1 cellular context compared by ENCODE assay signal in the genomic region with DNA sequence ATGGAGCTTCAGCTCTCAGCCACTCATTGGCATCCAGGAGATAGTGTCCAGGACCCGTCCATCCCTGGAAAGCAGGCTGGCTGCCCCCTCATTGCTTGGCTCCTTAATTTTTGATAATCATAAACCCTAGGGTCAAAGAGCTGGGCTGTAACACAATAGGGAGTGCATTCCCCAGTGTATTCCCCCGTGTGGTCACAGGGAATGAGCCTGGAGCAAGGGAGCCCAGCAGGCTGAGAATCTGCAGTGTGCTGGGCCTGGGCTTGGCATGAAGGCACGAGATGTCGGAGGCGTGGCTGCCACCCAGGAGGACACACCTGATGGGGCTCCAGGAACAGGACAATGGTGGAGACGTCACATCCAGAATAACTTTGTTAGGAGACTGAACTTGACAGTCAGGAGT.
TF ChIP-seq lines count a peak whose summit lies in the region.

No MANE protein-coding gene starts in this region.

TF ChIP-seq in HepG2, 621 proteins besides CTCF, POLR2A, EP300 and RAD21:
- TF ChIP-seq, protein P1, sequence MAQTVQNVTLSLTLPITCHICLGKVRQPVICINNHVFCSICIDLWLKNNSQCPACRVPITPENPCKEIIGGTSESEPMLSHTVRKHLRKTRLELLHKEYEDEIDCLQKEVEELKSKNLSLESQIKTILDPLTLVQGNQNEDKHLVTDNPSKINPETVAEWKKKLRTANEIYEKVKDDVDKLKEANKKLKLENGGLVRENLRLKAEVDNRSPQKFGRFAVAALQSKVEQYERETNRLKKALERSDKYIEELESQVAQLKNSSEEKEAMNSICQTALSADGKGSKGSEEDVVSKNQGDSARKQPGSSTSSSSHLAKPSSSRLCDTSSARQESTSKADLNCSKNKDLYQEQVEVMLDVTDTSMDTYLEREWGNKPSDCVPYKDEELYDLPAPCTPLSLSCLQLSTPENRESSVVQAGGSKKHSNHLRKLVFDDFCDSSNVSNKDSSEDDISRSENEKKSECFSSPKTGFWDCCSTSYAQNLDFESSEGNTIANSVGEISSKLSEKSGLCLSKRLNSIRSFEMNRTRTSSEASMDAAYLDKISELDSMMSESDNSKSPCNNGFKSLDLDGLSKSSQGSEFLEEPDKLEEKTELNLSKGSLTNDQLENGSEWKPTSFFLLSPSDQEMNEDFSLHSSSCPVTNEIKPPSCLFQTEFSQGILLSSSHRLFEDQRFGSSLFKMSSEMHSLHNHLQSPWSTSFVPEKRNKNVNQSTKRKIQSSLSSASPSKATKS (CRISPR knock-in tag; IDR thresholded peaks at IDR 0.05), result no peak
- no peak for TF ChIP-seq PRDM15 (CRISPR knock-in tag; IDR thresholded peaks at IDR 0.05)
- no peak for TF ChIP-seq ZNF605 (CRISPR knock-in tag; IDR thresholded peaks at IDR 0.05)
- no peak for TF ChIP-seq FIP1L1 (IDR thresholded peaks at IDR 0.05; ENCODE audit: borderline replicate concordance, insufficient read depth, low read depth, low read length)
- no peak for TF ChIP-seq ISL2 (CRISPR knock-in tag; IDR thresholded peaks at IDR 0.05)
- TF ChIP-seq ZNF749 (CRISPR knock-in tag; IDR thresholded peaks at IDR 0.05; ENCODE audit: borderline replicate concordance), result no peak
- TF ChIP-seq IRX3 (CRISPR knock-in tag; IDR thresholded peaks at IDR 0.05; ENCODE audit: borderline replicate concordance, low read depth), result no peak
- no peak for TF ChIP-seq CCAR2 (optimal IDR thresholded peaks at IDR 0.05; ENCODE audit: low read depth, low read length)
- no peak for TF ChIP-seq ZNF10 (CRISPR knock-in tag; IDR thresholded peaks at IDR 0.05; ENCODE audit: borderline replicate concordance, low read depth)
- TF ChIP-seq HNRNPUL1 (IDR thresholded peaks at IDR 0.05; ENCODE audit: low read depth, low read length), result no peak
- TF ChIP-seq ZNF143 (CRISPR knock-in tag; IDR thresholded peaks at IDR 0.05), result no peak
- TF ChIP-seq ZNF34 (CRISPR knock-in tag; IDR thresholded peaks at IDR 0.05; ENCODE audit: borderline replicate concordance), result no peak
